13 cellular contexts compared by ENCODE assay signal in genomic region chr3:125154800-125155269, GRCh38. TPM values are rescaled to one million over a fixed set of nuclear protein-coding genes. Genes with fewer than 3 reads are reported as not detected.
DNase-seq lines count a peak whose midpoint lies in the region; ATAC-seq and TF ChIP-seq lines count a peak whose summit lies in the region.
"Had no signal": no experiment of that assay in that cellular context is flagged by ENCODE, and none has a peak within 500 bp of the region (broad histone marks: within the 10 kb centered on the region; RNA-seq: fewer than 3 reads in every experiment).

No MANE protein-coding gene starts in this region.

- H3K9me3 ChIP-seq in DOHH2 (ENCODE audit: control insufficient read depth, insufficient read depth, low read length) (no peaks in the 10 kb centered on the region), ascending aorta (no peaks in the 10 kb centered on the region)
- H3K9me3 ChIP-seq: adrenal gland had no signal

- H3K27me3 ChIP-seq in DOHH2 (ENCODE audit: control insufficient read depth, low read length) (peaks cover 8% of the 10 kb centered on the region), ascending aorta (no peaks in the 10 kb centered on the region)
- H3K27me3 ChIP-seq: adrenal gland had no signal

- DNase-seq in activated CD4-positive, alpha-beta T cell treated with anti-CD3 and anti-CD28 coated beads, Interleukin-2, amount 50 U/mL, for 48 hours = peak; percentile 42 to 62
- DNase-seq in medulla oblongata (ENCODE audit: extremely low spot score) = peak; percentile 55
- no peak for DNase-seq in anterior cingulate cortex (lab: John Stamatoyannopoulos, UW)
- no peak for DNase-seq in ascending aorta (ENCODE audit: low spot score in 2 of 2)
- DNase-seq: adrenal gland, DMS 273 treated with DMSO at 0.1 percent for 48 hours, nucleus accumbens, SW 1271 had no signal

- no peaks in the 10 kb centered on the region for H4K20me1 ChIP-seq in DOHH2 (ENCODE audit: control insufficient read depth, insufficient read depth, low read depth, low read length)

- H3K9me2 ChIP-seq in DOHH2 (replicated peaks; ENCODE audit: control insufficient read depth, low read length) = no peaks in the 10 kb centered on the region

- H3F3A ChIP-seq in DOHH2 (ENCODE audit: control insufficient read depth, insufficient read depth) = no peaks in the 10 kb centered on the region

- intact Hi-C loops in ascending aorta (cut with DNase I) = no loop called here

- ATAC-seq in HG02885 (IDR thresholded peaks at IDR 0.05; ENCODE audit: poor library complexity, unreplicated experiment) (peak; percentile 53), HG02970 (IDR thresholded peaks at IDR 0.05; ENCODE audit: low FRiP score, unreplicated experiment) (no peak), HG03354 (IDR thresholded peaks at IDR 0.05; ENCODE audit: poor library complexity, severe bottlenecking, unreplicated experiment) (no peak)
- ATAC-seq: HepG2 had no signal

- H3K4me1 ChIP-seq in DOHH2 (ENCODE audit: control insufficient read depth, low read length) = no peaks in the 10 kb centered on the region
- peaks cover 0 to 15% of the 10 kb centered on the region in 2 donors for H3K4me1 ChIP-seq in ascending aorta
- H3K4me1 ChIP-seq: adrenal gland had no signal

- TF ChIP-seq CTCF in DOHH2 (IDR thresholded peaks at IDR 0.05; ENCODE audit: low read depth, low read length, poor library complexity, severe bottlenecking) = no peak
- TF ChIP-seq CTCF in ascending aorta (IDR thresholded peaks at IDR 0.05) = no peak

- H3K36me3 ChIP-seq in DOHH2 (ENCODE audit: control insufficient read depth, low read length) = no peaks in the 10 kb centered on the region
- H3K36me3 ChIP-seq in ascending aorta = no peaks in the 10 kb centered on the region
- H3K36me3 ChIP-seq: adrenal gland had no signal

- H3K4me3 ChIP-seq in DOHH2 (ENCODE audit: low read length) (no peak overlapping the region), ascending aorta (no peak overlapping the region)
- H3K4me3 ChIP-seq: adrenal gland had no signal

- H3K4me2 ChIP-seq in DOHH2 (ENCODE audit: low read length) = peak overlapping the region; percentile 1; the same call in 1 of the 2 replicates

- H3K27ac ChIP-seq in DOHH2 (ENCODE audit: low read depth, low read length) (no peak overlapping the region), ascending aorta (no peak overlapping the region)
- H3K27ac ChIP-seq: adrenal gland had no signal

- no peaks in the 10 kb centered on the region for H3K79me2 ChIP-seq in DOHH2 (ENCODE audit: control insufficient read depth, low read length)

RNA-seq across cellular contexts. Expression of gene SLC12A8, which starts 57.7 kb away (rescaled TPM):
- not detected for total RNA-seq in ascending aorta

Comparison
In these comparisons a context has a peak if more than half of its experiments do, and no peak if none do; other contexts are left out.
1. DNase-seq: peak in activated CD4-positive, alpha-beta T cell treated with anti-CD3 and anti-CD28 coated beads, Interleukin-2, amount 50 U/mL, for 48 hours (2 of 2) and medulla oblongata (single experiment); none in anterior cingulate cortex (0 of 58) and ascending aorta (0 of 2).